Comparison of ENCODE assay signal across 8 cellular contexts in genomic region chr1:205141236-205142104, GRCh38. TPM values are rescaled to one million over a fixed set of nuclear protein-coding genes. Genes with fewer than 3 reads are reported as not detected.
DNase-seq lines count a peak whose midpoint lies in the region; ATAC-seq and TF ChIP-seq lines count a peak whose summit lies in the region.

No MANE protein-coding gene starts in this region.

- H3K4me3 Mint-ChIP-seq in activated CD8-positive, alpha-beta T cell treated with anti-CD3 and anti-CD28 coated beads for 36 hours, result no peak overlapping the region
- H3K4me3 Mint-ChIP-seq in mesothelial cell of epicardium, result no peak overlapping the region

- H3K27ac Mint-ChIP-seq in activated CD8-positive, alpha-beta T cell treated with anti-CD3 and anti-CD28 coated beads for 36 hours, result no peak overlapping the region
- no peak overlapping the region for H3K27ac Mint-ChIP-seq in mesothelial cell of epicardium

- H3K27ac ChIP-seq in effector memory CD4-positive, alpha-beta T cell (ENCODE audit: insufficient read depth, low read length, poor library complexity, severe bottlenecking), result no peak overlapping the region

- POLR2A ChIA-PET in activated CD8-positive, alpha-beta T cell treated with anti-CD3 and anti-CD28 coated beads for 36 hours (lab: Charles Lee), result interaction anchor here (0.7 to 1.7 kb wide), 3 partner anchors 20 to 949 kb away, joined by 3 to 5 read pairs (median 3); partner anchors contain the start of gene RBBP5

- H3K36me3 Mint-ChIP-seq in activated CD8-positive, alpha-beta T cell treated with anti-CD3 and anti-CD28 coated beads for 36 hours (ENCODE audit: low read depth), result no peaks in the 10 kb centered on the region
- peaks cover 2% of the 10 kb centered on the region for H3K36me3 Mint-ChIP-seq in mesothelial cell of epicardium

- no peaks in the 10 kb centered on the region for H3K27me3 ChIP-seq in effector memory CD4-positive, alpha-beta T cell (replicated peaks; ENCODE audit: control insufficient read depth, insufficient read depth, low read length, poor library complexity, severe bottlenecking)

- intact Hi-C loops in activated CD8-positive, alpha-beta T cell treated with anti-CD3 and anti-CD28 coated beads for 36 hours (cut with micrococcal nuclease), result no loop called here

- H3K4me1 ChIP-seq in effector memory CD4-positive, alpha-beta T cell (ENCODE audit: control insufficient read depth, insufficient read depth, low read length, poor library complexity, severe bottlenecking), result peaks cover 7% of the 10 kb centered on the region

- TF ChIP-seq CTCF in activated CD8-positive, alpha-beta T cell treated with anti-CD3 and anti-CD28 coated beads for 36 hours (IDR thresholded peaks at IDR 0.05), result peak; percentile 79
- peak; percentile 76 for TF ChIP-seq CTCF in mesothelial cell of epicardium (IDR thresholded peaks at IDR 0.05; ENCODE audit: unreplicated experiment)

- H3K9me3 ChIP-seq in effector memory CD4-positive, alpha-beta T cell (ENCODE audit: control insufficient read depth, low read length), result no peaks in the 10 kb centered on the region

- H3K9me3 Mint-ChIP-seq in activated CD8-positive, alpha-beta T cell treated with anti-CD3 and anti-CD28 coated beads for 36 hours, result no peaks in the 10 kb centered on the region
- no peaks in the 10 kb centered on the region for H3K9me3 Mint-ChIP-seq in mesothelial cell of epicardium

- no peaks in the 10 kb centered on the region for H3K27me3 Mint-ChIP-seq in activated CD8-positive, alpha-beta T cell treated with anti-CD3 and anti-CD28 coated beads for 36 hours
- H3K27me3 Mint-ChIP-seq in mesothelial cell of epicardium (ENCODE audit: low read depth), result no peaks in the 10 kb centered on the region

- CTCF ChIA-PET in activated CD8-positive, alpha-beta T cell treated with anti-CD3 and anti-CD28 coated beads for 36 hours (lab: Charles Lee), result interaction anchor here (0.7 to 3.3 kb wide), 55 partner anchors 8 to 309 kb away, joined by 3 to 46 read pairs (median 4); partner anchors contain the start of genes RBBP5 and TMCC2

- DNase-seq in DMS53 treated with DMSO at 0.1 percent for 48 hours (lab: John Stamatoyannopoulos, UW; ENCODE audit: unreplicated experiment) (peak; percentile 85), NCI-H82 treated with DMSO at 0.1 percent for 48 hours (lab: John Stamatoyannopoulos, UW; ENCODE audit: unreplicated experiment) (peak; percentile 81), mesothelial cell of epicardium (ENCODE audit: low spot score in 2 of 2, unreplicated experiment in 2 of 2) (peak; percentile 48 to 74)
- peak; percentile 92 for DNase-seq in activated CD8-positive, alpha-beta T cell treated with anti-CD3 and anti-CD28 coated beads for 36 hours
- peak; percentile 21 to 52 (median 36) for DNase-seq in effector memory CD4-positive, alpha-beta T cell
- peak; percentile 22 to 51 for DNase-seq in stimulated activated CD8-positive, alpha-beta memory T cell treated with anti-CD3 and anti-CD28 coated beads, Interleukin-15, amount 100 ng/mL, for 4 hours (ENCODE audit: low read depth in 2 of 2)

- peaks cover 9% of the 10 kb centered on the region for H3K36me3 ChIP-seq in effector memory CD4-positive, alpha-beta T cell (ENCODE audit: control insufficient read depth, insufficient read depth, low read length)

- H3K4me3 ChIP-seq in effector memory CD4-positive, alpha-beta T cell (ENCODE audit: insufficient read depth, low read depth, low read length, poor library complexity, severe bottlenecking), result no peak overlapping the region

- ATAC-seq in HG03432 (IDR thresholded peaks at IDR 0.05; ENCODE audit: unreplicated experiment) (peak; percentile 54), HG03135 (IDR thresholded peaks at IDR 0.05; ENCODE audit: unreplicated experiment) (no peak)
- ATAC-seq in activated CD8-positive, alpha-beta T cell treated with anti-CD3 and anti-CD28 coated beads for 36 hours, result peak; percentile 94

- H3K4me1 Mint-ChIP-seq in activated CD8-positive, alpha-beta T cell treated with anti-CD3 and anti-CD28 coated beads for 36 hours (ENCODE audit: low read depth), result peaks cover 5% of the 10 kb centered on the region
- H3K4me1 Mint-ChIP-seq in mesothelial cell of epicardium, result peaks cover 31% of the 10 kb centered on the region

RNA-seq across cellular contexts. Expression of gene RBBP5, which starts 19.7 kb away (rescaled TPM):
- 10 to 100 TPM; 18.8 to 21.6 TPM for total RNA-seq in activated CD8-positive, alpha-beta T cell treated with anti-CD3 and anti-CD28 coated beads for 36 hours
- 15.7 to 15.9 TPM (median 15.7 TPM) in 3 replicates for total RNA-seq in mesothelial cell of epicardium

RNA-seq across cellular contexts. Expression of gene TMEM81, which starts 57.2 kb away (rescaled TPM):
- total RNA-seq in activated CD8-positive, alpha-beta T cell treated with anti-CD3 and anti-CD28 coated beads for 36 hours, result 1 to 10 TPM; 2.5 to 2.6 TPM
- total RNA-seq in mesothelial cell of epicardium, result 3.3 to 4.6 TPM (median 4.4 TPM) in 3 replicates

Comparison
In these comparisons a context has a peak if more than half of its experiments do, and no peak if none do; other contexts are left out.
1. DNase-seq: peak in every context shown above with its lines; median percentile 92 in activated CD8-positive, alpha-beta T cell treated with anti-CD3 and anti-CD28 coated beads for 36 hours; 85 in DMS53 treated with DMSO at 0.1 percent for 48 hours; 81 in NCI-H82 treated with DMSO at 0.1 percent for 48 hours; 61 in mesothelial cell of epicardium; 36 in stimulated activated CD8-positive, alpha-beta memory T cell treated with anti-CD3 and anti-CD28 coated beads, Interleukin-15, amount 100 ng/mL, for 4 hours; 36 in effector memory CD4-positive, alpha-beta T cell.